21 cellular contexts compared by ENCODE assay signal in genomic region chr5:19208397-19208796, GRCh38.
DNase-seq lines count a peak whose midpoint lies in the region; ATAC-seq lines count a peak whose summit lies in the region.
"Had no signal": no experiment of that assay in that cellular context is flagged by ENCODE, and none has a peak within 500 bp of the region (broad histone marks: within the 10 kb centered on the region; RNA-seq: fewer than 3 reads in every experiment).

No MANE protein-coding gene starts in this region.

- H3K9me3 ChIP-seq in GM23248 (ENCODE audit: low read depth) = no peaks in the 10 kb centered on the region
- H3K9me3 ChIP-seq: BE2C had no signal

- no peak overlapping the region for H3K9ac ChIP-seq in GM23248

- CTCF ChIA-PET in activated CD4-positive, alpha-beta memory T cell treated with anti-CD3 and anti-CD28 coated beads for 36 hours (lab: Charles Lee) = no interaction called here

- no peaks in the 10 kb centered on the region for H3F3A ChIP-seq in GM23248 (ENCODE audit: insufficient read depth)

- no peaks in the 10 kb centered on the region for H3K27me3 ChIP-seq in GM23248 (replicated peaks; ENCODE audit: insufficient read depth)
- H3K27me3 ChIP-seq: BE2C had no signal

- H3K4me1 ChIP-seq in GM23248 (ENCODE audit: insufficient read depth) = no peaks in the 10 kb centered on the region
- H3K4me1 ChIP-seq: BE2C had no signal

- no peaks in the 10 kb centered on the region for H3K36me3 Mint-ChIP-seq in stimulated activated effector memory CD8-positive, alpha-beta T cell treated with anti-CD3 and anti-CD28 coated beads, Interleukin-12 subunit alpha, Interleukin-12 subunit beta, amount 100 ng/mL, for 72 hours
- no peaks in the 10 kb centered on the region for H3K36me3 Mint-ChIP-seq in activated CD4-positive, alpha-beta memory T cell treated with anti-CD3 and anti-CD28 coated beads for 36 hours
- H3K36me3 Mint-ChIP-seq: CD4-positive, CD25-positive, alpha-beta regulatory T cell; IgD-negative memory B cell had no signal

- H3K27me3 Mint-ChIP-seq in activated CD4-positive, alpha-beta memory T cell treated with anti-CD3 and anti-CD28 coated beads for 36 hours = no peaks in the 10 kb centered on the region
- H3K27me3 Mint-ChIP-seq: CD4-positive, CD25-positive, alpha-beta regulatory T cell; CD8-positive, alpha-beta memory T cell; IgD-negative memory B cell had no signal

- H3K27ac ChIP-seq in GM23248 = no peak overlapping the region

- no peaks in the 10 kb centered on the region for H3K4me1 Mint-ChIP-seq in stimulated activated effector memory CD8-positive, alpha-beta T cell treated with anti-CD3 and anti-CD28 coated beads, Interleukin-12 subunit alpha, Interleukin-12 subunit beta, amount 100 ng/mL, for 72 hours
- no peaks in the 10 kb centered on the region for H3K4me1 Mint-ChIP-seq in activated CD4-positive, alpha-beta memory T cell treated with anti-CD3 and anti-CD28 coated beads for 36 hours (ENCODE audit: low read depth)
- H3K4me1 Mint-ChIP-seq: CD4-positive, CD25-positive, alpha-beta regulatory T cell; CD8-positive, alpha-beta memory T cell had no signal

- no peak overlapping the region for H3K4me3 ChIP-seq in GM23248

- H2AFZ ChIP-seq in GM23248 = no peak overlapping the region

- H3K79me2 ChIP-seq in GM23248 (ENCODE audit: insufficient read depth) = no peaks in the 10 kb centered on the region

- peaks cover 30% of the 10 kb centered on the region for H3K9me3 Mint-ChIP-seq in stimulated activated effector memory CD8-positive, alpha-beta T cell treated with anti-CD3 and anti-CD28 coated beads, Interleukin-12 subunit alpha, Interleukin-12 subunit beta, amount 100 ng/mL, for 72 hours
- H3K9me3 Mint-ChIP-seq in activated CD4-positive, alpha-beta memory T cell treated with anti-CD3 and anti-CD28 coated beads for 36 hours = peaks cover 15% of the 10 kb centered on the region

- DNase-seq in NCI-H345 treated with DMSO at 0.1 percent for 48 hours (lab: John Stamatoyannopoulos, UW; ENCODE audit: unreplicated experiment) = peak; percentile 56
- DNase-seq in cerebellum (ENCODE audit: low spot score) = peak; percentile 26
- DNase-seq in stimulated activated effector memory CD8-positive, alpha-beta T cell treated with anti-CD3 and anti-CD28 coated beads, Interleukin-12 subunit alpha, Interleukin-12 subunit beta, amount 100 ng/mL, for 72 hours (ENCODE audit: low spot score in 2 of 2) = no peak
- no peak for DNase-seq in GM23248
- DNase-seq in activated CD4-positive, alpha-beta memory T cell treated with anti-CD3 and anti-CD28 coated beads for 36 hours = no peak
- DNase-seq: ACHN; BE2C; CD4-positive, CD25-positive, alpha-beta regulatory T cell; CD8-positive, alpha-beta memory T cell; COR-L47; DMS 273 treated with DMSO at 0.1 percent for 48 hours; DMS53; DND-41; GDM1; GOT3; H7; HFFc6 had no signal

- peak; percentile 16 for ATAC-seq in stimulated activated effector memory CD8-positive, alpha-beta T cell treated with anti-CD3 and anti-CD28 coated beads, Interleukin-12 subunit alpha, Interleukin-12 subunit beta, amount 100 ng/mL, for 72 hours
- ATAC-seq in HG03196 (IDR thresholded peaks at IDR 0.05; ENCODE audit: unreplicated experiment) = no peak
- ATAC-seq: HCT116, HepG2 had no signal

- intact Hi-C loops in activated CD4-positive, alpha-beta memory T cell treated with anti-CD3 and anti-CD28 coated beads for 36 hours (cut with micrococcal nuclease) = no loop called here

- in situ Hi-C loops in GM23248 (cut with MboI) = no loop called here

- no peak overlapping the region for H3K4me2 ChIP-seq in GM23248 (ENCODE audit: unreplicated experiment)

- POLR2A ChIA-PET in activated CD4-positive, alpha-beta memory T cell treated with anti-CD3 and anti-CD28 coated beads for 36 hours (lab: Charles Lee) = no interaction called here

- no peaks in the 10 kb centered on the region for H3K9me2 ChIP-seq in GM23248 (ENCODE audit: insufficient read depth)

- no peaks in the 10 kb centered on the region for H4K20me1 ChIP-seq in GM23248 (ENCODE audit: insufficient read depth)

- no peak overlapping the region for H3K4me3 Mint-ChIP-seq in stimulated activated effector memory CD8-positive, alpha-beta T cell treated with anti-CD3 and anti-CD28 coated beads, Interleukin-12 subunit alpha, Interleukin-12 subunit beta, amount 100 ng/mL, for 72 hours
- H3K4me3 Mint-ChIP-seq in activated CD4-positive, alpha-beta memory T cell treated with anti-CD3 and anti-CD28 coated beads for 36 hours = no peak overlapping the region
- H3K4me3 Mint-ChIP-seq: CD4-positive, CD25-positive, alpha-beta regulatory T cell; CD8-positive, alpha-beta memory T cell; HFFc6; IgD-negative memory B cell had no signal

- no peaks in the 10 kb centered on the region for H3K36me3 ChIP-seq in GM23248 (ENCODE audit: low read depth)
- H3K36me3 ChIP-seq: BE2C had no signal

- H3K27ac Mint-ChIP-seq in stimulated activated effector memory CD8-positive, alpha-beta T cell treated with anti-CD3 and anti-CD28 coated beads, Interleukin-12 subunit alpha, Interleukin-12 subunit beta, amount 100 ng/mL, for 72 hours = no peak overlapping the region
- no peak overlapping the region for H3K27ac Mint-ChIP-seq in activated CD4-positive, alpha-beta memory T cell treated with anti-CD3 and anti-CD28 coated beads for 36 hours
- H3K27ac Mint-ChIP-seq: CD4-positive, CD25-positive, alpha-beta regulatory T cell; HFFc6; IgD-negative memory B cell had no signal

- WGBS in GM23248 (ENCODE audit: low coverage in 1 of 2, low lambda C conversion rate in 2 of 2, missing lambda C conversion rate in 2 of 2), 2 experiments = 27 to 39% methylated on average over 4 of the region's 4 CpGs

Comparison
In these comparisons a context has a peak if more than half of its experiments do, and no peak if none do; other contexts are left out.
1. DNase-seq: peak in NCI-H345 treated with DMSO at 0.1 percent for 48 hours (single experiment) and cerebellum (single experiment); none in stimulated activated effector memory CD8-positive, alpha-beta T cell treated with anti-CD3 and anti-CD28 coated beads, Interleukin-12 subunit alpha, Interleukin-12 subunit beta, amount 100 ng/mL, for 72 hours (0 of 2), GM23248 (single experiment) and activated CD4-positive, alpha-beta memory T cell treated with anti-CD3 and anti-CD28 coated beads for 36 hours (single experiment).